23 cellular contexts compared by ENCODE assay signal in genomic region chr2:177036754-177037153, GRCh38.
"Had no signal": no experiment of that assay in that cellular context is flagged by ENCODE, and none has a peak within 500 bp of the region (broad histone marks: within the 10 kb centered on the region; RNA-seq: fewer than 3 reads in every experiment).

No MANE protein-coding gene starts in this region.

- H3K27ac ChIP-seq: coronary artery, gastroesophageal sphincter, neutrophil, pancreas, psoas muscle, right atrium auricular region, spleen had no signal

- ATAC-seq: activated T-cell treated with anti-CD3 and anti-CD28 coated beads, Interleukin-2, amount 50 U/mL, for 72 hours; gastroesophageal sphincter; left colon; natural killer cell treated with Interleukin-12 subunit alpha and Interleukin-12 subunit beta and Interleukin-15 and Interleukin-18, amount 100 ng/mL, for 72 hours; psoas muscle had no signal

- H3K36me3 Mint-ChIP-seq: activated CD4-positive, alpha-beta memory T cell treated with anti-CD3 and anti-CD28 coated beads for 36 hours; activated naive CD8-positive, alpha-beta T cell treated with anti-CD3 and anti-CD28 coated beads, Interleukin-2, amount 10 ng/mL, durations not matched to agents 7 days and 5 days; memory B cell; natural killer cell treated with Interleukin-12 subunit alpha and Interleukin-12 subunit beta and Interleukin-15 and Interleukin-18, amount 100 ng/mL, for 72 hours had no signal

- H3K4me1 ChIP-seq: gastroesophageal sphincter, pancreas, psoas muscle, right atrium auricular region, spleen had no signal

- H3K9me3 ChIP-seq: gastroesophageal sphincter, neutrophil, pancreas, psoas muscle, right atrium auricular region, spleen had no signal

- H3K4me1 Mint-ChIP-seq: activated naive CD8-positive, alpha-beta T cell treated with anti-CD3 and anti-CD28 coated beads, Interleukin-2, amount 10 ng/mL, durations not matched to agents 7 days and 5 days; endodermal cell; memory B cell had no signal

- H3K27ac Mint-ChIP-seq: activated CD4-positive, alpha-beta memory T cell treated with anti-CD3 and anti-CD28 coated beads for 36 hours; activated naive CD4-positive, alpha-beta T cell treated with anti-CD3 and anti-CD28 coated beads for 36 hours; activated naive CD8-positive, alpha-beta T cell treated with anti-CD3 and anti-CD28 coated beads, Interleukin-2, amount 10 ng/mL, durations not matched to agents 7 days and 5 days; activated T-cell treated with anti-CD3 and anti-CD28 coated beads, Interleukin-2, amount 50 U/mL, for 72 hours; endodermal cell; memory B cell; natural killer cell treated with Interleukin-12 subunit alpha and Interleukin-12 subunit beta and Interleukin-15 and Interleukin-18, amount 100 ng/mL, for 72 hours had no signal

- H3K9me3 Mint-ChIP-seq: activated CD4-positive, alpha-beta memory T cell treated with anti-CD3 and anti-CD28 coated beads for 36 hours; activated naive CD4-positive, alpha-beta T cell treated with anti-CD3 and anti-CD28 coated beads for 36 hours; activated naive CD8-positive, alpha-beta T cell treated with anti-CD3 and anti-CD28 coated beads, Interleukin-2, amount 10 ng/mL, durations not matched to agents 7 days and 5 days; activated T-cell treated with anti-CD3 and anti-CD28 coated beads, Interleukin-2, amount 50 U/mL, for 72 hours; endodermal cell; memory B cell; natural killer cell treated with Interleukin-12 subunit alpha and Interleukin-12 subunit beta and Interleukin-15 and Interleukin-18, amount 100 ng/mL, for 72 hours had no signal

- DNase-seq: activated CD4-positive, alpha-beta memory T cell treated with anti-CD3 and anti-CD28 coated beads for 36 hours; activated CD4-positive, alpha-beta T cell treated with anti-CD3 and anti-CD28 coated beads for 48 hours; activated CD4-positive, CD25-positive, alpha-beta regulatory T cell; activated effector memory CD4-positive, alpha-beta T cell treated with Interleukin-2 at 50 U/mL for 16 hours; activated naive CD4-positive, alpha-beta T cell treated with anti-CD3 and anti-CD28 coated beads for 36 hours; activated naive CD8-positive, alpha-beta T cell treated with anti-CD3 and anti-CD28 coated beads, Interleukin-2, amount 10 ng/mL, durations not matched to agents 7 days and 5 days; activated T-cell treated with anti-CD3 and anti-CD28 coated beads, Interleukin-2, amount 50 U/mL, for 72 hours; amniotic stem cell; endodermal cell; head of caudate nucleus; hypothalamus; left colon; pancreas; psoas muscle; spleen; stimulated activated CD4-positive, alpha-beta T cell treated with anti-CD3 and anti-CD28 coated beads, Interleukin-4, amount 100 ng/mL, for 1 hour; stimulated activated naive CD4-positive, alpha-beta T cell treated with Interleukin-2 at 50 U/mL for 16 hours had no signal

- H3K27me3 Mint-ChIP-seq: memory B cell had no signal

- H3K4me3 Mint-ChIP-seq: activated CD4-positive, alpha-beta memory T cell treated with anti-CD3 and anti-CD28 coated beads for 36 hours; activated naive CD4-positive, alpha-beta T cell treated with anti-CD3 and anti-CD28 coated beads for 36 hours; activated naive CD8-positive, alpha-beta T cell treated with anti-CD3 and anti-CD28 coated beads, Interleukin-2, amount 10 ng/mL, durations not matched to agents 7 days and 5 days; activated T-cell treated with anti-CD3 and anti-CD28 coated beads, Interleukin-2, amount 50 U/mL, for 72 hours; endodermal cell; memory B cell; natural killer cell treated with Interleukin-12 subunit alpha and Interleukin-12 subunit beta and Interleukin-15 and Interleukin-18, amount 100 ng/mL, for 72 hours had no signal

- H3K27me3 ChIP-seq: neutrophil, right atrium auricular region had no signal

- H3K4me3 ChIP-seq: coronary artery, gastroesophageal sphincter, pancreas, psoas muscle, right atrium auricular region, spleen had no signal

- H3K36me3 ChIP-seq: gastroesophageal sphincter, neutrophil, pancreas, right atrium auricular region, spleen had no signal
